In the genomic region with DNA sequence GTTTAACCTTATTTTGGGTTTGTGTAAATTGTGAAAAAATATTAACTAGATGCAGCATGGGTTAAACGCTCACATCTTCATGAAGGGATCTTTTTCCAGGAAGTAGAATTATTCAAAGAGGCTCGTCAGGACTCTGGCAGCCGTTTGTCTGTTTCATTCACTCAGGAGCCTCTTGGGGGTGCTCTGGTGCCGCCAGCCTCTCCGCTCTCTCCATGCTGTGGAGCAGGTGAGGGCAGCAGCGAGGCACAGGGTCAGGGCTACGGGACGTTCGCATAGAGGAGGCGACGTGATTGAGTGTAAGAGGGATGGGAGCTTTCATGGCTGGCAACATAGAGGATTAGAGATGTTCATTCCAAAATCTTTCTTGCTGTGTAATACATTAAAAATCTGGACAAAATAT, we compare ENCODE assay signal across 2 cellular contexts. TPM values are rescaled to one million over a fixed set of nuclear protein-coding genes. Genes with fewer than 3 reads are reported as not detected.
"Had no signal": no experiment of that assay in that cellular context is flagged by ENCODE, and none has a peak within 500 bp of the region (broad histone marks: within the 10 kb centered on the region; RNA-seq: fewer than 3 reads in every experiment).

No MANE protein-coding gene starts in this region.

RNA-seq across cellular contexts. Expression of a gene that starts 48.5 kb away (rescaled TPM):
- total RNA-seq: SK-MEL-5 had no signal
- polyA plus RNA-seq: IgD-negative memory B cell had no signal
